ENCODE assay signal across 18 cellular contexts in genomic region chr10:26502988-26503387, GRCh38.
DNase-seq lines count a peak whose midpoint lies in the region; ATAC-seq and TF ChIP-seq lines count a peak whose summit lies in the region.
"Had no signal": no experiment of that assay in that cellular context is flagged by ENCODE, and none has a peak within 500 bp of the region (broad histone marks: within the 10 kb centered on the region; RNA-seq: fewer than 3 reads in every experiment).

No MANE protein-coding gene starts in this region.

- no peaks in the 10 kb centered on the region for H3K27me3 ChIP-seq in neutrophil
- H3K27me3 ChIP-seq: BLaER1 treated with 17β-estradiol and CSF1 and Interleukin-3, amounts not matched to agents 10 nM and 100 nM had no signal

- H3K36me3 Mint-ChIP-seq in activated T-cell treated with anti-CD3 and anti-CD28 coated beads, Interleukin-2, amount 50 U/mL, for 24 hours (ENCODE audit: low read depth) = peaks cover 95% of the 10 kb centered on the region
- peaks cover 73 to 85% of the 10 kb centered on the region in 2 donors for H3K36me3 Mint-ChIP-seq in CD14-positive monocyte
- H3K36me3 Mint-ChIP-seq in activated T-helper 17 cell treated with anti-CD3 and anti-CD28 coated beads, Interleukin-2, amount 50 U/mL, for 72 hours (ENCODE audit: low read depth) = peaks cover 98% of the 10 kb centered on the region
- H3K36me3 Mint-ChIP-seq in HFFc6 (ENCODE audit: low read depth) = peaks cover 41% of the 10 kb centered on the region

- no peaks in the 10 kb centered on the region for H3K9me3 Mint-ChIP-seq in activated T-cell treated with anti-CD3 and anti-CD28 coated beads, Interleukin-2, amount 50 U/mL, for 24 hours
- H3K9me3 Mint-ChIP-seq in CD14-positive monocyte = peaks cover 0 to 2% (median 0%) of the 10 kb centered on the region in 7 donors
- H3K9me3 Mint-ChIP-seq in activated T-helper 17 cell treated with anti-CD3 and anti-CD28 coated beads, Interleukin-2, amount 50 U/mL, for 72 hours = no peaks in the 10 kb centered on the region
- no peaks in the 10 kb centered on the region; the same call in 1 of the 2 replicates for H3K9me3 Mint-ChIP-seq in HFFc6

- no peak overlapping the region for H3K4me3 ChIP-seq in neutrophil (ENCODE audit: low read depth in 1 of 2, low read length in 1 of 2)
- H3K4me3 ChIP-seq: A549; BLaER1 treated with 17β-estradiol and CSF1 and Interleukin-3, amounts not matched to agents 10 nM and 100 nM had no signal

- no peaks in the 10 kb centered on the region for H3K9me3 ChIP-seq in neutrophil
- H3K9me3 ChIP-seq: A549; BLaER1 treated with 17β-estradiol and CSF1 and Interleukin-3, amounts not matched to agents 10 nM and 100 nM had no signal

- peaks cover 97% of the 10 kb centered on the region for H3K36me3 ChIP-seq in neutrophil

- H3K27me3 Mint-ChIP-seq in activated T-cell treated with anti-CD3 and anti-CD28 coated beads, Interleukin-2, amount 50 U/mL, for 24 hours = no peaks in the 10 kb centered on the region
- H3K27me3 Mint-ChIP-seq in CD14-positive monocyte (ENCODE audit: low read depth in 3 of 3) (no peaks in the 10 kb centered on the region), HFFc6 (ENCODE audit: insufficient read depth) (0 out of 2 replicates have a peak, but pooled peaks cover 2% of the 10 kb centered on the region)
- H3K27me3 Mint-ChIP-seq in activated T-helper 17 cell treated with anti-CD3 and anti-CD28 coated beads, Interleukin-2, amount 50 U/mL, for 72 hours = no peaks in the 10 kb centered on the region

- peak overlapping the region; percentile 53 for H3K27ac ChIP-seq in neutrophil
- H3K27ac ChIP-seq: KMS-11 had no signal

- TF ChIP-seq CTCF in CD14-positive monocyte (IDR thresholded peaks at IDR 0.05) (no peak), neutrophil (IDR thresholded peaks at IDR 0.05) (no peak), HFFc6 (IDR thresholded peaks at IDR 0.05) (no peak)

- H3K4me1 Mint-ChIP-seq in activated T-cell treated with anti-CD3 and anti-CD28 coated beads, Interleukin-2, amount 50 U/mL, for 24 hours (ENCODE audit: low read depth) = peaks cover 23% of the 10 kb centered on the region
- H3K4me1 Mint-ChIP-seq in CD14-positive monocyte (peaks cover 31% of the 10 kb centered on the region), HFFc6 (ENCODE audit: low read depth) (peaks cover 20% of the 10 kb centered on the region)
- H3K4me1 Mint-ChIP-seq in activated T-helper 17 cell treated with anti-CD3 and anti-CD28 coated beads, Interleukin-2, amount 50 U/mL, for 72 hours = peaks cover 8% of the 10 kb centered on the region

- DNase-seq in activated T-cell treated with anti-CD3 and anti-CD28 coated beads, Interleukin-2, amount 50 U/mL, for 24 hours = no peak
- no peak for DNase-seq in activated T-cell treated with anti-CD3 and anti-CD28 coated beads, Interleukin-2, amount 50 U/mL, for 48 hours
- DNase-seq in CD14-positive monocyte (ENCODE audit: low spot score) (no peak), HFFc6 (no peak), NOMO-1 (lab: John Stamatoyannopoulos, UW; ENCODE audit: unreplicated experiment in 2 of 2) (no peak), germinal center (ENCODE audit: low spot score) (no peak)
- DNase-seq: COR-L47, GF-D8, NCI-H1092 treated with DMSO at 0.1 percent for 48 hours, NCI-H1694, NCI-H2227 treated with DMSO at 0.1 percent for 48 hours, NCI-H524 treated with DMSO at 0.1 percent for 48 hours had no signal

- no peak overlapping the region for H3K4me3 Mint-ChIP-seq in activated T-cell treated with anti-CD3 and anti-CD28 coated beads, Interleukin-2, amount 50 U/mL, for 24 hours
- H3K4me3 Mint-ChIP-seq in CD14-positive monocyte = no peak overlapping the region
- H3K4me3 Mint-ChIP-seq in activated T-helper 17 cell treated with anti-CD3 and anti-CD28 coated beads, Interleukin-2, amount 50 U/mL, for 72 hours = no peak overlapping the region
- H3K4me3 Mint-ChIP-seq in HFFc6 = no peak overlapping the region

- intact Hi-C loops in CD14-positive monocyte (cut with micrococcal nuclease) = loop anchor here in 1 of 2 donors (10.0 kb wide), 1 partner anchor 52 kb away; no protein-coding TSS in a partner anchor

- peaks cover 16 to 19% of the 10 kb centered on the region in 2 experiments for H3K4me1 ChIP-seq in neutrophil (ENCODE audit: control insufficient read depth in 1 of 2, insufficient read depth in 1 of 2, low read depth in 1 of 2, low read length in 1 of 2)
- H3K4me1 ChIP-seq: A549 had no signal

- peak overlapping the region; percentile 63 for H3K27ac Mint-ChIP-seq in activated T-cell treated with anti-CD3 and anti-CD28 coated beads, Interleukin-2, amount 50 U/mL, for 24 hours
- H3K27ac Mint-ChIP-seq in CD14-positive monocyte (peak overlapping the region; percentile 58 to 91 (median 80)), HFFc6 (no peak overlapping the region)
- H3K27ac Mint-ChIP-seq in activated T-helper 17 cell treated with anti-CD3 and anti-CD28 coated beads, Interleukin-2, amount 50 U/mL, for 72 hours = peak overlapping the region; percentile 30

- no peak for ATAC-seq in activated T-helper 17 cell treated with anti-CD3 and anti-CD28 coated beads, Interleukin-2, amount 50 U/mL, for 72 hours (replicated peaks)
- ATAC-seq: Panc1 had no signal
